Comparison of ENCODE assay signal across 30 cellular contexts in the genomic region with DNA sequence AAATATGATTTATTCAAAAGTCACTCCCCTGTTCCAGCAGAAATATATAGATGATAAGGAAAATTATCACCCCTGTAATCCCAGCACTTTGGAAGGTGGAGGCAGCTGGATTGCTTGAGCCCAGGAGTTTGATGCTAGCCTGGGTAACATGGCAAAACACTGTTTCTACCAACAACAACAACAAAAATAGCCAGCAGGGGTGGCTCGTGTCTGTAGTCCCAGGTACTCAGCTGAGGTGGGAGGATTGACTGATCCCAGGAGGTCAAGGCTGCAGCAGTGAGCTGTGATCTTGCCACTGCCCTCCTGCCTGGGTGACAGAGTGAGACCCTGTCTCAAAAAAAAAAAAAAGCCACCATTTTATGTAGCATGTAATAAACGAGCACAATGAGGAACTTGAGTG.
"Had no signal": no experiment of that assay in that cellular context is flagged by ENCODE, and none has a peak within 500 bp of the region (broad histone marks: within the 10 kb centered on the region; RNA-seq: fewer than 3 reads in every experiment).

No MANE protein-coding gene starts in this region.

- ATAC-seq: activated T-cell treated with anti-CD3 and anti-CD28 coated beads, Interleukin-2, amount 50 U/mL, for 4 hours; activated T-helper 17 cell treated with anti-CD3 and anti-CD28 coated beads, Interleukin-2, amount 50 U/mL, for 72 hours; foreskin keratinocyte; gastrocnemius medialis; heart left ventricle had no signal

- H3K27me3 Mint-ChIP-seq: activated CD4-positive, alpha-beta memory T cell treated with anti-CD3 and anti-CD28 coated beads, Interleukin-2, amount 10 ng/mL, durations not matched to agents 7 days and 5 days; activated CD4-positive, alpha-beta T cell treated with anti-CD3 and anti-CD28 coated beads, Interleukin-2, amount 10 ng/mL, durations not matched to agents 7 days and 5 days; activated naive CD8-positive, alpha-beta T cell; activated T-helper 17 cell treated with anti-CD3 and anti-CD28 coated beads, Interleukin-2, amount 50 U/mL, for 72 hours; central memory CD8-positive, alpha-beta T cell; dendritic cell treated with granulocyte-macrophage colony-stimulating factor and Interleukin-4, amounts not matched to agents 40 ng/mL and 50 ng/mL, for 4 days had no signal

- H3K4me3 Mint-ChIP-seq: activated CD4-positive, alpha-beta memory T cell treated with anti-CD3 and anti-CD28 coated beads, Interleukin-2, amount 10 ng/mL, durations not matched to agents 7 days and 5 days; activated CD4-positive, alpha-beta T cell treated with anti-CD3 and anti-CD28 coated beads, Interleukin-2, amount 10 ng/mL, durations not matched to agents 7 days and 5 days; activated naive CD8-positive, alpha-beta T cell; activated T-cell treated with anti-CD3 and anti-CD28 coated beads, Interleukin-2, amount 50 U/mL, for 4 hours; activated T-helper 17 cell treated with anti-CD3 and anti-CD28 coated beads, Interleukin-2, amount 50 U/mL, for 72 hours; central memory CD8-positive, alpha-beta T cell; dendritic cell treated with granulocyte-macrophage colony-stimulating factor and Interleukin-4, amounts not matched to agents 40 ng/mL and 50 ng/mL, for 4 days had no signal

- H3K27ac ChIP-seq: brain microvascular endothelial cell, coronary artery, dorsolateral prefrontal cortex, esophagus muscularis mucosa, foreskin keratinocyte, gastrocnemius medialis, heart left ventricle had no signal

- H3K4me1 ChIP-seq: esophagus muscularis mucosa, foreskin keratinocyte, gastrocnemius medialis, heart left ventricle had no signal

- H3K9me3 ChIP-seq: gastrocnemius medialis had no signal

- H3K4me1 Mint-ChIP-seq: activated CD4-positive, alpha-beta memory T cell treated with anti-CD3 and anti-CD28 coated beads, Interleukin-2, amount 10 ng/mL, durations not matched to agents 7 days and 5 days; activated CD4-positive, alpha-beta T cell treated with anti-CD3 and anti-CD28 coated beads, Interleukin-2, amount 10 ng/mL, durations not matched to agents 7 days and 5 days; activated T-helper 17 cell treated with anti-CD3 and anti-CD28 coated beads, Interleukin-2, amount 50 U/mL, for 72 hours; central memory CD8-positive, alpha-beta T cell had no signal

- H3K36me3 Mint-ChIP-seq: activated naive CD8-positive, alpha-beta T cell had no signal

- H3K4me3 ChIP-seq: coronary artery, dorsolateral prefrontal cortex, esophagus muscularis mucosa, gastrocnemius medialis, heart left ventricle had no signal

- H3K27me3 ChIP-seq: brain microvascular endothelial cell, dorsolateral prefrontal cortex, esophagus muscularis mucosa, foreskin keratinocyte, gastrocnemius medialis, heart left ventricle had no signal

- FAIRE-seq: astrocyte, bronchial epithelial cell had no signal

- H3K27ac Mint-ChIP-seq: activated CD4-positive, alpha-beta memory T cell treated with anti-CD3 and anti-CD28 coated beads, Interleukin-2, amount 10 ng/mL, durations not matched to agents 7 days and 5 days; activated CD4-positive, alpha-beta T cell treated with anti-CD3 and anti-CD28 coated beads, Interleukin-2, amount 10 ng/mL, durations not matched to agents 7 days and 5 days; activated naive CD8-positive, alpha-beta T cell; activated T-helper 17 cell treated with anti-CD3 and anti-CD28 coated beads, Interleukin-2, amount 50 U/mL, for 72 hours; dendritic cell treated with granulocyte-macrophage colony-stimulating factor and Interleukin-4, amounts not matched to agents 40 ng/mL and 50 ng/mL, for 4 days had no signal

- DNase-seq: activated CD4-positive, alpha-beta memory T cell treated with anti-CD3 and anti-CD28 coated beads, Interleukin-2, amount 10 ng/mL, durations not matched to agents 7 days and 5 days; activated CD4-positive, alpha-beta T cell treated with anti-CD3 and anti-CD28 coated beads for 1 hour; activated CD4-positive, alpha-beta T cell treated with anti-CD3 and anti-CD28 coated beads for 4 hours; activated CD4-positive, alpha-beta T cell treated with anti-CD3 and anti-CD28 coated beads, Interleukin-2, amount 10 ng/mL, durations not matched to agents 7 days and 5 days; activated CD4-positive, alpha-beta T cell treated with anti-CD3 and anti-CD28 coated beads, Interleukin-2, amount 50 U/mL, for 4 hours; activated CD8-positive, alpha-beta memory T cell treated with anti-CD3 and anti-CD28 coated beads for 24 hours; activated effector memory CD4-positive, alpha-beta T cell treated with Interleukin-2 at 50 U/mL for 16 hours; activated gamma-delta T cell treated with Interleukin-2 at 50 U/mL for 16 hours; activated naive CD4-positive, alpha-beta T cell treated with anti-CD3 and anti-CD28 coated beads, Interleukin-2, amount 50 U/mL, for 16 hours; activated naive CD4-positive, alpha-beta T cell treated with Interleukin-2 at 50 U/mL for 16 hours; activated T-cell treated with anti-CD3 and anti-CD28 coated beads, Interleukin-2, amount 50 U/mL, for 4 hours; amniotic stem cell; anterior cingulate cortex; brain microvascular endothelial cell; dorsolateral prefrontal cortex; effector memory CD4-positive, alpha-beta T cell; erythroblast; foreskin keratinocyte; gastrocnemius medialis; glutamatergic neuron; heart left ventricle; T-helper 2 cell had no signal

- H3K36me3 ChIP-seq: brain microvascular endothelial cell, esophagus muscularis mucosa, gastrocnemius medialis, heart left ventricle had no signal
